ENCODE assay signal across 14 cellular contexts in genomic region chr11:57901756-57902155, GRCh38.
"Had no signal": no experiment of that assay in that cellular context is flagged by ENCODE, and none has a peak within 500 bp of the region (broad histone marks: within the 10 kb centered on the region; RNA-seq: fewer than 3 reads in every experiment).

No MANE protein-coding gene starts in this region.

- H3K27me3 ChIP-seq: body of pancreas, hepatocyte, right atrium auricular region had no signal

- H3K9me3 ChIP-seq: body of pancreas, prostate gland, right atrium auricular region had no signal

- H3K4me1 ChIP-seq: body of pancreas, prostate gland, right atrium auricular region had no signal

- H3K27ac ChIP-seq: body of pancreas, dorsolateral prefrontal cortex, hepatocyte, prostate gland, right atrium auricular region had no signal

- H3K4me2 ChIP-seq: hepatocyte had no signal

- ATAC-seq: activated T-cell treated with anti-CD3 and anti-CD28 coated beads, Interleukin-2, amount 50 U/mL, for 4 hours; body of pancreas; stimulated activated naive CD8-positive, alpha-beta T cell treated with anti-CD3 and anti-CD28 coated beads, Interleukin-15, Interleukin-2, amounts not matched to agents 100 U/mL and 50 U/mL, for 24 hours had no signal

- H2AFZ ChIP-seq: hepatocyte had no signal

- DNase-seq: activated CD4-positive, alpha-beta T cell treated with anti-CD3 and anti-CD28 coated beads, Interleukin-2, amount 10 ng/mL, durations not matched to agents 7 days and 5 days; activated CD8-positive, alpha-beta memory T cell treated with anti-CD3 and anti-CD28 coated beads, Interleukin-2, amount 50 U/mL, for 4 hours; activated naive CD4-positive, alpha-beta T cell treated with anti-CD3 and anti-CD28 coated beads for 36 hours; activated T-cell treated with anti-CD3 and anti-CD28 coated beads, Interleukin-2, amount 50 U/mL, for 4 hours; body of pancreas; central memory CD4-positive, alpha-beta T cell; dorsolateral prefrontal cortex; naive B cell; stimulated activated naive CD8-positive, alpha-beta T cell treated with anti-CD3 and anti-CD28 coated beads, Interleukin-15, Interleukin-2, amounts not matched to agents 100 U/mL and 50 U/mL, for 24 hours; substantia nigra; T-helper 1 cell had no signal

- H3K36me3 ChIP-seq: prostate gland, right atrium auricular region had no signal

- H3K4me3 ChIP-seq: body of pancreas, dorsolateral prefrontal cortex, hepatocyte, prostate gland, right atrium auricular region had no signal

- H3K79me2 ChIP-seq: hepatocyte had no signal
